In genomic region chr9:127734747-127735529, GRCh38 we compare ENCODE assay signal across 1 cellular context.
A peak's percentile ranks its signal among the peaks of the same experiment; 100 is the strongest.
TF ChIP-seq lines count a peak whose summit lies in the region.

Gene TOR2A (minus strand): TSS chr9:127735294. CDS start chr9:127735270, 24 bp downstream.

TF ChIP-seq in H1, 55 proteins besides CTCF, POLR2A, EP300 and RAD21 (continued from another document):
- TF ChIP-seq CHD2 (IDR thresholded peaks at IDR 0.05; ENCODE audit: low read length) (peak; percentile 41; the same call in 1 of the 2 replicates), SIN3A (conservative IDR thresholded peaks at IDR 0.05 in 1 of 2, IDR thresholded peaks at IDR 0.05 in 1 of 2; ENCODE audit: low read depth in 1 of 2, low read length in 2 of 2) (peak; percentile 94 to 98), E2F6 (IDR thresholded peaks at IDR 0.05) (no peak), ASH2L (IDR thresholded peaks at IDR 0.05; ENCODE audit: low read length) (peak; percentile 49), TBP (IDR thresholded peaks at IDR 0.05; ENCODE audit: low read depth, low read length) (peak; percentile 42; the same call in 1 of the 2 replicates), SP4 (IDR thresholded peaks at IDR 0.05; ENCODE audit: low read length) (peak; percentile 68; the same call in 1 of the 2 replicates), SIX5 (IDR thresholded peaks at IDR 0.05; ENCODE audit: low read depth, low read length) (peak; percentile 89), CBX5 (IDR thresholded peaks at IDR 0.05; ENCODE audit: low read depth, low read length) (no peak), TAF1 (IDR thresholded peaks at IDR 0.05; ENCODE audit: low read depth, low read length) (peak; percentile 45; the same call in 1 of the 2 replicates), CBX8 (IDR thresholded peaks at IDR 0.05; ENCODE audit: borderline replicate concordance, low read depth, low read length) (no peak), SAP30 (IDR thresholded peaks at IDR 0.05; ENCODE audit: insufficient read depth, insufficient replicate concordance, low read length) (peak; percentile 93), GTF2F1 (IDR thresholded peaks at IDR 0.05; ENCODE audit: borderline replicate concordance, low read depth, low read length) (no peak), SRF (IDR thresholded peaks at IDR 0.05; ENCODE audit: low read depth, low read length) (no peak), CREB1 (IDR thresholded peaks at IDR 0.05) (peak; percentile 85), SP1 (IDR thresholded peaks at IDR 0.05; ENCODE audit: low read depth, low read length) (peak; percentile 85; the same call in 1 of the 2 replicates), KDM4A (IDR thresholded peaks at IDR 0.05; ENCODE audit: low read depth, low read length, severe bottlenecking) (peak; percentile 98)
- TF ChIP-seq, protein P1, sequence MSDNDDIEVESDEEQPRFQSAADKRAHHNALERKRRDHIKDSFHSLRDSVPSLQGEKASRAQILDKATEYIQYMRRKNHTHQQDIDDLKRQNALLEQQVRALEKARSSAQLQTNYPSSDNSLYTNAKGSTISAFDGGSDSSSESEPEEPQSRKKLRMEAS (IDR thresholded peaks at IDR 0.05) = peak; percentile 22; the same call in 1 of the 2 replicates
TF ChIP-seq in H1: peak in this region for 18.
